ENCODE assay signal across 21 cellular contexts in the genomic region with DNA sequence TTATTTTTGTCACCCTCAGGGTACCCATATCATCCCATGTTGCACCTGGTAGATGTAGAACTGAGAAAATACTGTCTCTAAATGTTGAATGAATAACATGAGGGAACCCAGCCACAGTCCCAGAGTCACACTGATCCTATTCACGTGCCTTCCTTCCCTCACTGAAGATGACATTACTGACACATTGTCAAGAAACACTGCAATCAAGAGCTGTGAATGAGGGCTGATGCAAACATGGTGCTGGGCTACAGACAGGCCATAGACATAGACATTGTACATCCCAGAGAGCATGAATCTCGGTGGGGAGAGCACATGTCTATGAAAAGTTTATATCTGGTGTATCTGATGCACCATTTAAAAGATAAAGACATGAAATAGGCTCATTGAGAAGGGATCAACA. TPM values are rescaled to one million over a fixed set of nuclear protein-coding genes. Genes with fewer than 3 reads are reported as not detected.
DNase-seq lines count a peak whose midpoint lies in the region; ATAC-seq and TF ChIP-seq lines count a peak whose summit lies in the region.
"Had no signal": no experiment of that assay in that cellular context is flagged by ENCODE, and none has a peak within 500 bp of the region (broad histone marks: within the 10 kb centered on the region; RNA-seq: fewer than 3 reads in every experiment).

No MANE protein-coding gene starts in this region.

- H3K4me3 ChIP-seq in WERI-Rb-1 (ENCODE audit: low read depth, low read length) (no peak overlapping the region), trophoblast cell (ENCODE audit: low read depth, low read length) (no peak overlapping the region)
- H3K4me3 ChIP-seq: BLaER1 had no signal

- no peaks in the 10 kb centered on the region for H3K27me3 ChIP-seq in H9 (ENCODE audit: insufficient read depth, low read length)
- no peaks in the 10 kb centered on the region for H3K27me3 ChIP-seq in WERI-Rb-1 (ENCODE audit: insufficient read depth, low read depth, severe bottlenecking)
- H3K27me3 ChIP-seq in trophoblast cell (ENCODE audit: insufficient read depth, low read length) = no peaks in the 10 kb centered on the region
- H3K27me3 ChIP-seq: BE2C, BLaER1 had no signal

- no peaks in the 10 kb centered on the region for H3K79me1 ChIP-seq in H9 (ENCODE audit: insufficient read depth, low read depth, low read length, poor library complexity, severe bottlenecking)
- peaks cover 40% of the 10 kb centered on the region for H3K79me1 ChIP-seq in trophoblast cell (ENCODE audit: low read length)

- H3K27ac Mint-ChIP-seq in H9 (no peak overlapping the region), glutamatergic neuron (ENCODE audit: unreplicated experiment) (peak overlapping the region; percentile 62)
- H3K27ac Mint-ChIP-seq: CD14-positive monocyte; CD4-positive, alpha-beta memory T cell; CD4-positive, CD25-positive, alpha-beta regulatory T cell; CD8-positive, alpha-beta memory T cell had no signal

- H4K8ac ChIP-seq in H9 (replicated peaks; ENCODE audit: insufficient read length, low read depth, low read length) (no peak overlapping the region), trophoblast cell (ENCODE audit: low read depth, low read length) (no peak overlapping the region)

- H3K4ac ChIP-seq in H9 (ENCODE audit: low read depth, low read length) (no peak overlapping the region), trophoblast cell (ENCODE audit: low read depth, low read length) (no peak overlapping the region)

- no peaks in the 10 kb centered on the region for H3K79me2 ChIP-seq in H9 (ENCODE audit: insufficient read depth, low read length)
- peaks cover 5% of the 10 kb centered on the region for H3K79me2 ChIP-seq in trophoblast cell (ENCODE audit: control insufficient read depth, insufficient read depth, low read length, poor library complexity)

- H3K36me3 ChIP-seq in WERI-Rb-1 (no peaks in the 10 kb centered on the region), trophoblast cell (ENCODE audit: control insufficient read depth in 1 of 2, insufficient read depth in 2 of 2, low read length in 2 of 2) (peaks cover 0 to 5% of the 10 kb centered on the region in 2 experiments)
- H3K36me3 ChIP-seq: BE2C, BLaER1 had no signal

- H3K4me1 Mint-ChIP-seq in H9 = peaks cover 10 to 13% of the 10 kb centered on the region in 2 experiments
- H3K4me1 Mint-ChIP-seq in glutamatergic neuron (ENCODE audit: low read depth, unreplicated experiment) = peaks cover 26% of the 10 kb centered on the region
- H3K4me1 Mint-ChIP-seq: CD4-positive, alpha-beta memory T cell; CD4-positive, CD25-positive, alpha-beta regulatory T cell; CD8-positive, alpha-beta memory T cell had no signal

- no CpG with 5 or more reads among the region's 2 CpGs for WGBS in H9 (ENCODE audit: extremely low coverage, insufficient read length, low lambda C conversion rate)
- WGBS in trophoblast cell (ENCODE audit: extremely low coverage, insufficient coverage, insufficient read length) = no CpG with 5 or more reads among the region's 2 CpGs

- no peak for TF ChIP-seq CTCF in H9 (conservative IDR thresholded peaks at IDR 0.05)
- TF ChIP-seq CTCF in WERI-Rb-1 (IDR thresholded peaks at IDR 0.05; ENCODE audit: low read depth, low read length) = no peak
- TF ChIP-seq CTCF in glutamatergic neuron (IDR thresholded peaks at IDR 0.05; ENCODE audit: partially characterized antibody, unreplicated experiment) = no peak

- H2AFZ ChIP-seq in H9 (ENCODE audit: low read length) (no peak overlapping the region), trophoblast cell (ENCODE audit: insufficient read depth, low read length, poor library complexity) (no peak overlapping the region)

- H3K14ac ChIP-seq in H9 (ENCODE audit: insufficient read depth, low read length) = no peak overlapping the region
- H3K14ac ChIP-seq in trophoblast cell (ENCODE audit: low read length) = no peak overlapping the region

- H3K4me2 ChIP-seq in H9 (ENCODE audit: insufficient read depth, insufficient read length, low read length) (no peak overlapping the region), trophoblast cell (ENCODE audit: low read length) (no peak overlapping the region)
- H3K4me2 ChIP-seq: BLaER1 had no signal

- H3K9me3 Mint-ChIP-seq in H9 (no peaks in the 10 kb centered on the region), glutamatergic neuron (ENCODE audit: unreplicated experiment) (peaks cover 2% of the 10 kb centered on the region)
- H3K9me3 Mint-ChIP-seq: CD4-positive, alpha-beta memory T cell; CD4-positive, CD25-positive, alpha-beta regulatory T cell; CD8-positive, alpha-beta memory T cell had no signal

- no peak for ATAC-seq in GM21528 (IDR thresholded peaks at IDR 0.05; ENCODE audit: low FRiP score, unreplicated experiment)

- H2BK5ac ChIP-seq in H9 (ENCODE audit: insufficient read length, low read length) (no peak overlapping the region), trophoblast cell (ENCODE audit: low read depth, low read length, poor library complexity) (no peak overlapping the region)

- no peaks in the 10 kb centered on the region for H4K20me1 ChIP-seq in H9 (ENCODE audit: control insufficient read depth, insufficient read depth, insufficient read length)
- H4K20me1 ChIP-seq: BLaER1 had no signal

- peak overlapping the region; percentile 60 for H4K5ac ChIP-seq in H9 (ENCODE audit: insufficient read length, low read depth, low read length)

- no peak overlapping the region for H4K12ac ChIP-seq in trophoblast cell (ENCODE audit: low read depth, low read length)

- H2BK12ac ChIP-seq in H9 (ENCODE audit: insufficient read length, low read depth, low read length) (no peak overlapping the region), trophoblast cell (ENCODE audit: low read length) (peak overlapping the region; percentile 47)

- H3K4me1 ChIP-seq in H9 (ENCODE audit: insufficient read depth, low read length) (no peaks in the 10 kb centered on the region; the same call in 1 of the 2 replicates), trophoblast cell (ENCODE audit: control insufficient read depth in 1 of 2, insufficient read depth in 2 of 2, low read length in 2 of 2) (peaks cover 20 to 35% of the 10 kb centered on the region in 2 experiments)
- H3K4me1 ChIP-seq: BE2C, BLaER1 had no signal

- H3K4me3 Mint-ChIP-seq in H9 (no peak overlapping the region), glutamatergic neuron (ENCODE audit: unreplicated experiment) (no peak overlapping the region)
- H3K4me3 Mint-ChIP-seq: CD14-positive monocyte; CD4-positive, alpha-beta memory T cell; CD4-positive, CD25-positive, alpha-beta regulatory T cell; CD8-positive, alpha-beta memory T cell had no signal

- H3K9me3 ChIP-seq in H9 (ENCODE audit: control insufficient read depth, low read depth, low read length) (no peaks in the 10 kb centered on the region), WERI-Rb-1 (ENCODE audit: severe bottlenecking) (no peaks in the 10 kb centered on the region), trophoblast cell (ENCODE audit: insufficient read depth, low read depth, low read length) (peaks cover 2% of the 10 kb centered on the region)
- H3K9me3 ChIP-seq: BE2C, BLaER1 had no signal

- no peak overlapping the region for H3K56ac ChIP-seq in H9 (ENCODE audit: insufficient read length, low read depth, low read length)

- no peak for DNase-seq in H9
- DNase-seq in WERI-Rb-1 = no peak
- no peak for DNase-seq in glutamatergic neuron
- peak; percentile 32 to 36 for DNase-seq in trophoblast cell
- no peak for DNase-seq in DMS53 treated with DMSO at 0.1 percent for 48 hours (lab: John Stamatoyannopoulos, UW; ENCODE audit: unreplicated experiment)
- no peak for DNase-seq in effector CD4-positive, alpha-beta T cell
- DNase-seq: 8988T; ACHN; BE2C; CD4-positive, alpha-beta memory T cell; CD4-positive, CD25-positive, alpha-beta regulatory T cell; CD8-positive, alpha-beta memory T cell; COR-L47; DMS153; DMS53; DMS79 treated with DMSO at 0.1 percent for 48 hours; GF-D8 had no signal

- H2BK120ac ChIP-seq in H9 (ENCODE audit: low read depth, low read length, poor library complexity, severe bottlenecking) = no peak overlapping the region
- H2BK120ac ChIP-seq in trophoblast cell (ENCODE audit: insufficient read depth, low read length, poor library complexity) = no peak overlapping the region

- no peak overlapping the region for H3K23ac ChIP-seq in H9 (ENCODE audit: insufficient read length, low read depth, low read length)
- H3K23ac ChIP-seq in trophoblast cell (ENCODE audit: low read length) = no peak overlapping the region

- no peaks in the 10 kb centered on the region for H3K23me2 ChIP-seq in H9 (ENCODE audit: insufficient read length, low read depth, low read length, poor library complexity, severe bottlenecking)

- no peak overlapping the region for H3K27ac ChIP-seq in H9 (ENCODE audit: insufficient read length, low read depth, low read length)
- H3K27ac ChIP-seq in WERI-Rb-1 = peak overlapping the region; percentile 55
- H3K27ac ChIP-seq in trophoblast cell (ENCODE audit: low read depth, low read length) = no peak overlapping the region
- H3K27ac ChIP-seq: BLaER1 had no signal

- H3K27me3 Mint-ChIP-seq in H9 (ENCODE audit: low read depth) = no peaks in the 10 kb centered on the region
- peaks cover 6% of the 10 kb centered on the region for H3K27me3 Mint-ChIP-seq in glutamatergic neuron (ENCODE audit: unreplicated experiment)

- no peak overlapping the region for H2AK5ac ChIP-seq in H9 (ENCODE audit: insufficient read length, low read length)
- peak overlapping the region; percentile 75 for H2AK5ac ChIP-seq in trophoblast cell (ENCODE audit: low read length)

- no peak overlapping the region for H3T11ph ChIP-seq in H9 (ENCODE audit: low read length)

- no peak overlapping the region for H3K9ac ChIP-seq in H9 (ENCODE audit: extremely low read depth, insufficient read length, low read length)
- H3K9ac ChIP-seq in trophoblast cell (ENCODE audit: low read length) = no peak overlapping the region
- H3K9ac ChIP-seq: BLaER1 had no signal

- no peak overlapping the region for H3K18ac ChIP-seq in H9 (ENCODE audit: insufficient read length, low read depth, low read length)
- H3K18ac ChIP-seq in trophoblast cell (ENCODE audit: low read length) = no peak overlapping the region

- H2BK15ac ChIP-seq in H9 (ENCODE audit: low read depth, low read length) = no peak overlapping the region

- H4K91ac ChIP-seq in H9 (ENCODE audit: insufficient read length, low read depth, low read length) (no peak overlapping the region), trophoblast cell (ENCODE audit: low read depth, low read length) (peak overlapping the region; percentile 52)

- H3K36me3 Mint-ChIP-seq in H9 (ENCODE audit: insufficient read depth in 1 of 3, low read depth in 3 of 3) (no peaks in the 10 kb centered on the region), glutamatergic neuron (ENCODE audit: unreplicated experiment) (no peaks in the 10 kb centered on the region)
- H3K36me3 Mint-ChIP-seq: CD14-positive monocyte; CD4-positive, alpha-beta memory T cell; CD4-positive, CD25-positive, alpha-beta regulatory T cell; CD8-positive, alpha-beta memory T cell had no signal

- H2BK20ac ChIP-seq in H9 (ENCODE audit: low read depth, low read length, poor library complexity, severe bottlenecking) = no peak overlapping the region

RNA-seq across cellular contexts. Expression of a gene that starts 9.8 kb away (rescaled TPM):
- total RNA-seq in H9 (2021) = 2.0 and 3.5 TPM in 2 replicates
- total RNA-seq in glutamatergic neuron (ENCODE audit: unreplicated experiment) = not detected
- 437 and 491 TPM in 2 replicates for polyA plus RNA-seq in trophoblast cell (2013)
- total RNA-seq: A673; CD4-positive, alpha-beta memory T cell; CD4-positive, CD25-positive, alpha-beta regulatory T cell; CD8-positive, alpha-beta memory T cell had no signal
- polyA plus RNA-seq: CD14-positive monocyte; CD8-positive, alpha-beta memory T cell had no signal

RNA-seq across cellular contexts. Expression of a gene that starts 30.4 kb away (rescaled TPM):
- total RNA-seq in H9 (2021) (not detected in 2 replicates), glutamatergic neuron (ENCODE audit: unreplicated experiment) (not detected)
- polyA plus RNA-seq in trophoblast cell (2013) = 0.18 and 0.21 TPM in 2 replicates
- total RNA-seq: A673; CD4-positive, alpha-beta memory T cell; CD4-positive, CD25-positive, alpha-beta regulatory T cell; CD8-positive, alpha-beta memory T cell had no signal
- polyA plus RNA-seq: CD14-positive monocyte; CD4-positive, alpha-beta memory T cell; CD4-positive, CD25-positive, alpha-beta regulatory T cell; CD8-positive, alpha-beta memory T cell had no signal

RNA-seq across cellular contexts. Expression of a gene that starts 55.9 kb away (rescaled TPM):
- total RNA-seq in H9 (2021) (38.4 and 39.6 TPM in 2 replicates), glutamatergic neuron (ENCODE audit: unreplicated experiment) (54.6 TPM)
- polyA plus RNA-seq in trophoblast cell (2013) = 41.4 and 42.5 TPM in 2 replicates

Comparison
In these comparisons a context has a peak if more than half of its experiments do, and no peak if none do; other contexts are left out.
1. DNase-seq: peak in trophoblast cell (2 of 2); none in H9 (single experiment), WERI-Rb-1 (single experiment), glutamatergic neuron (single experiment), DMS53 treated with DMSO at 0.1 percent for 48 hours (single experiment) and effector CD4-positive, alpha-beta T cell (single experiment).